In genomic region chr3:13786811-13787210, GRCh38 we compare ENCODE assay signal across 19 cellular contexts.
DNase-seq lines count a peak whose midpoint lies in the region; TF ChIP-seq lines count a peak whose summit lies in the region.
"Had no signal": no experiment of that assay in that cellular context is flagged by ENCODE, and none has a peak within 500 bp of the region (broad histone marks: within the 10 kb centered on the region; RNA-seq: fewer than 3 reads in every experiment).

No MANE protein-coding gene starts in this region.

- H3K4me3 Mint-ChIP-seq in neural progenitor cell: peak overlapping the region; percentile 52
- no peak overlapping the region for H3K4me3 Mint-ChIP-seq in H9
- no peak overlapping the region for H3K4me3 Mint-ChIP-seq in activated CD4-positive, alpha-beta T cell treated with anti-CD3 and anti-CD28 coated beads, Interleukin-2, amount 10 ng/mL, durations not matched to agents 7 days and 5 days
- H3K4me3 Mint-ChIP-seq: B cell; CD4-positive, CD25-positive, alpha-beta regulatory T cell; CD8-positive, alpha-beta T cell had no signal

- H3K79me2 ChIP-seq in neural progenitor cell (ENCODE audit: low read depth): no peaks in the 10 kb centered on the region
- H3K79me2 ChIP-seq in H9 (ENCODE audit: insufficient read depth, low read length): no peaks in the 10 kb centered on the region

- H4K20me1 ChIP-seq in neural progenitor cell (ENCODE audit: low read depth): peaks cover 10% of the 10 kb centered on the region
- no peaks in the 10 kb centered on the region for H4K20me1 ChIP-seq in H9 (ENCODE audit: control insufficient read depth, insufficient read depth, insufficient read length)
- H4K20me1 ChIP-seq: BLaER1 had no signal

- H4K91ac ChIP-seq in H9 (ENCODE audit: insufficient read length, low read depth, low read length): no peak overlapping the region

- no peak overlapping the region for H2BK20ac ChIP-seq in H9 (ENCODE audit: low read depth, low read length, poor library complexity, severe bottlenecking)

- H3K18ac ChIP-seq in H9 (ENCODE audit: insufficient read length, low read depth, low read length): no peak overlapping the region

- CTCF ChIA-PET in activated CD4-positive, alpha-beta T cell treated with anti-CD3 and anti-CD28 coated beads, Interleukin-2, amount 10 ng/mL, durations not matched to agents 7 days and 5 days (lab: Charles Lee): no interaction called here

- H2BK15ac ChIP-seq in H9 (ENCODE audit: low read depth, low read length): no peak overlapping the region

- no peak overlapping the region for H3K9ac ChIP-seq in neural progenitor cell
- H3K9ac ChIP-seq in H9 (ENCODE audit: extremely low read depth, insufficient read length, low read length): no peak overlapping the region
- H3K9ac ChIP-seq: BLaER1 had no signal

- H3K23me2 ChIP-seq in H9 (ENCODE audit: insufficient read length, low read depth, low read length, poor library complexity, severe bottlenecking): no peaks in the 10 kb centered on the region

- H3K27ac Mint-ChIP-seq in neural progenitor cell (peak overlapping the region; percentile 94), H9 (no peak overlapping the region)
- H3K27ac Mint-ChIP-seq in activated CD4-positive, alpha-beta T cell treated with anti-CD3 and anti-CD28 coated beads, Interleukin-2, amount 10 ng/mL, durations not matched to agents 7 days and 5 days: no peak overlapping the region
- H3K27ac Mint-ChIP-seq: B cell; CD4-positive, CD25-positive, alpha-beta regulatory T cell; CD8-positive, alpha-beta T cell had no signal

- H3K4me2 ChIP-seq in neural progenitor cell: no peak overlapping the region
- H3K4me2 ChIP-seq in H9 (ENCODE audit: insufficient read depth, insufficient read length, low read length): no peak overlapping the region
- H3K4me2 ChIP-seq: BLaER1 had no signal

- H3K27me3 Mint-ChIP-seq in neural progenitor cell (ENCODE audit: insufficient read depth, low read depth) (peaks cover 5% of the 10 kb centered on the region), H9 (ENCODE audit: low read depth) (peaks cover 20% of the 10 kb centered on the region)
- H3K27me3 Mint-ChIP-seq in activated CD4-positive, alpha-beta T cell treated with anti-CD3 and anti-CD28 coated beads, Interleukin-2, amount 10 ng/mL, durations not matched to agents 7 days and 5 days: peaks cover 3% of the 10 kb centered on the region
- H3K27me3 Mint-ChIP-seq: CD4-positive, CD25-positive, alpha-beta regulatory T cell had no signal

- H3K36me3 ChIP-seq in neural progenitor cell: no peaks in the 10 kb centered on the region
- H3K36me3 ChIP-seq: BLaER1 had no signal

- peaks cover 85% of the 10 kb centered on the region for H3K4me1 Mint-ChIP-seq in neural progenitor cell
- H3K4me1 Mint-ChIP-seq in H9: peaks cover 27 to 44% of the 10 kb centered on the region in 2 experiments
- H3K4me1 Mint-ChIP-seq in activated CD4-positive, alpha-beta T cell treated with anti-CD3 and anti-CD28 coated beads, Interleukin-2, amount 10 ng/mL, durations not matched to agents 7 days and 5 days: no peaks in the 10 kb centered on the region
- H3K4me1 Mint-ChIP-seq: B cell had no signal

- no peak overlapping the region for H3K14ac ChIP-seq in H9 (ENCODE audit: insufficient read depth, low read length)

- H3K9me3 Mint-ChIP-seq in neural progenitor cell (peaks cover 2% of the 10 kb centered on the region), H9 (no peaks in the 10 kb centered on the region; a peak in 1 of 5 replicates)
- H3K9me3 Mint-ChIP-seq in activated CD4-positive, alpha-beta T cell treated with anti-CD3 and anti-CD28 coated beads, Interleukin-2, amount 10 ng/mL, durations not matched to agents 7 days and 5 days: no peaks in the 10 kb centered on the region
- H3K9me3 Mint-ChIP-seq: CD8-positive, alpha-beta T cell had no signal

- WGBS in H9 (ENCODE audit: extremely low coverage, insufficient read length, low lambda C conversion rate): no CpG with 5 or more reads among the region's 10 CpGs

- POLR2A ChIA-PET in activated CD4-positive, alpha-beta T cell treated with anti-CD3 and anti-CD28 coated beads, Interleukin-2, amount 10 ng/mL, durations not matched to agents 7 days and 5 days (lab: Charles Lee): no interaction called here

- H2BK5ac ChIP-seq in H9 (ENCODE audit: insufficient read length, low read length): no peak overlapping the region

- no peaks in the 10 kb centered on the region for H3K36me3 Mint-ChIP-seq in neural progenitor cell
- no peaks in the 10 kb centered on the region for H3K36me3 Mint-ChIP-seq in H9 (ENCODE audit: insufficient read depth in 1 of 3, low read depth in 3 of 3)
- no peaks in the 10 kb centered on the region for H3K36me3 Mint-ChIP-seq in activated CD4-positive, alpha-beta T cell treated with anti-CD3 and anti-CD28 coated beads, Interleukin-2, amount 10 ng/mL, durations not matched to agents 7 days and 5 days (ENCODE audit: low read depth)
- H3K36me3 Mint-ChIP-seq: CD4-positive, CD25-positive, alpha-beta regulatory T cell; CD8-positive, alpha-beta T cell had no signal

- H3K27me3 ChIP-seq in neural progenitor cell (no peaks in the 10 kb centered on the region), H9 (ENCODE audit: insufficient read depth, low read length) (no peaks in the 10 kb centered on the region)
- H3K27me3 ChIP-seq: BLaER1 had no signal

- no peak overlapping the region for H3K56ac ChIP-seq in H9 (ENCODE audit: insufficient read length, low read depth, low read length)

- H4K8ac ChIP-seq in H9 (replicated peaks; ENCODE audit: insufficient read length, low read depth, low read length): no peak overlapping the region

- no peak overlapping the region for H3K4me3 ChIP-seq in neural progenitor cell
- H3K4me3 ChIP-seq: BLaER1, GM12878 had no signal

- no peak for TF ChIP-seq CTCF in neural progenitor cell (IDR thresholded peaks at IDR 0.05)
- no peak for TF ChIP-seq CTCF in H9 (conservative IDR thresholded peaks at IDR 0.05)

- H2BK12ac ChIP-seq in H9 (ENCODE audit: insufficient read length, low read depth, low read length): no peak overlapping the region

- H2AFZ ChIP-seq in neural progenitor cell (replicated peaks) (no peak overlapping the region), H9 (ENCODE audit: low read length) (no peak overlapping the region)

- H3K4me1 ChIP-seq in neural progenitor cell (peaks cover 42% of the 10 kb centered on the region), H9 (ENCODE audit: insufficient read depth, low read length) (peaks cover 2% of the 10 kb centered on the region; the same call in 1 of the 2 replicates)
- H3K4me1 ChIP-seq: Caco-2 had no signal

- H3K9me3 ChIP-seq in neural progenitor cell (ENCODE audit: low read depth): no peaks in the 10 kb centered on the region
- H3K9me3 ChIP-seq in H9 (ENCODE audit: control insufficient read depth, low read depth, low read length): no peaks in the 10 kb centered on the region
- H3K9me3 ChIP-seq: BLaER1, Caco-2 had no signal

- H3K4ac ChIP-seq in H9 (ENCODE audit: low read depth, low read length): no peak overlapping the region

- intact Hi-C loops in posterior vena cava (cut with DNase I): no loop called here

- no peak overlapping the region for H2AK5ac ChIP-seq in H9 (ENCODE audit: insufficient read length, low read length)

- H3K79me1 ChIP-seq in H9 (ENCODE audit: insufficient read depth, low read depth, low read length, poor library complexity, severe bottlenecking): no peaks in the 10 kb centered on the region

- no peak for DNase-seq in neural progenitor cell (ENCODE audit: low spot score)
- DNase-seq in posterior vena cava (ENCODE audit: low spot score): peak; percentile 56
- no peak for DNase-seq in H9
- DNase-seq in hypothalamus (lab: John Stamatoyannopoulos, UW): no peak
- no peak for DNase-seq in activated CD4-positive, alpha-beta T cell treated with anti-CD3 and anti-CD28 coated beads, Interleukin-2, amount 10 ng/mL, durations not matched to agents 7 days and 5 days
- DNase-seq in D341Med (ENCODE audit: low spot score): no peak
- DNase-seq: Caco-2; CD4-positive, CD25-positive, alpha-beta regulatory T cell; CD8-positive, alpha-beta T cell; DMS 273 treated with DMSO at 0.1 percent for 48 hours; DMS79; EL; GDM1; GOT3 had no signal

- H3K27ac ChIP-seq in cingulate gyrus (ENCODE audit: low read depth, low read length) (peak overlapping the region; percentile 23), neural progenitor cell (no peak overlapping the region), H9 (ENCODE audit: insufficient read length, low read depth, low read length) (no peak overlapping the region)
- H3K27ac ChIP-seq: BLaER1, C4-2B had no signal

- H3T11ph ChIP-seq in H9 (ENCODE audit: low read length): no peak overlapping the region

- no peak overlapping the region for H4K5ac ChIP-seq in H9 (ENCODE audit: insufficient read length, low read depth, low read length)

- H3K23ac ChIP-seq in H9 (ENCODE audit: insufficient read length, low read depth, low read length): no peak overlapping the region

- H2BK120ac ChIP-seq in H9 (ENCODE audit: low read depth, low read length, poor library complexity, severe bottlenecking): no peak overlapping the region

- peaks cover 14% of the 10 kb centered on the region for H3F3A ChIP-seq in neural progenitor cell (ENCODE audit: low read depth)
